In genomic region chr18:45416168-45416567, GRCh38 we compare ENCODE assay signal across 17 cellular contexts.
DNase-seq lines count a peak whose midpoint lies in the region; ATAC-seq, FAIRE-seq and TF ChIP-seq lines count a peak whose summit lies in the region.
"Had no signal": no experiment of that assay in that cellular context is flagged by ENCODE, and none has a peak within 500 bp of the region (broad histone marks: within the 10 kb centered on the region; RNA-seq: fewer than 3 reads in every experiment).

No MANE protein-coding gene starts in this region.

- H3K9me3 Mint-ChIP-seq in naive thymus-derived CD8-positive, alpha-beta T cell, result peaks cover 0 to 2% (median 0%) of the 10 kb centered on the region in 9 donors

- DNase-seq in Jurkat, Clone E6-1 (ENCODE audit: low read depth, low spot score), result peak; percentile 8
- peak; percentile 74 for DNase-seq in NCI-H2196 (lab: John Stamatoyannopoulos, UW; ENCODE audit: unreplicated experiment)
- DNase-seq in cerebellum (ENCODE audit: low spot score), result peak; percentile 4
- peak; percentile 64 for DNase-seq in renal cortical epithelial cell (ENCODE audit: low read depth)
- no peak for DNase-seq in H54 (ENCODE audit: insufficient read length, low spot score)
- no peak for DNase-seq in NOMO-1 treated with DMSO at 0.1 percent for 48 hours (lab: John Stamatoyannopoulos, UW; ENCODE audit: unreplicated experiment)
- DNase-seq in GM10266 (ENCODE audit: extremely low spot score), result no peak
- DNase-seq in naive thymus-derived CD8-positive, alpha-beta T cell, result no peak
- DNase-seq: activated T-cell treated with anti-CD3 and anti-CD28 coated beads for 4 hours, DND-41, IMR-90, PC-9, psoas muscle, tibial artery had no signal

- ATAC-seq in naive thymus-derived CD8-positive, alpha-beta T cell, result no peak
- ATAC-seq: psoas muscle had no signal

- FAIRE-seq in H54 (lab: Jason Lieb, UNC), result no peak
- FAIRE-seq: GM18507, TTC549 had no signal

- TF ChIP-seq CTCF in GM10266 (IDR thresholded peaks at IDR 0.05; ENCODE audit: control insufficient read depth, insufficient read depth, low read depth, missing control alignments), result no peak

- H3K36me3 Mint-ChIP-seq in naive thymus-derived CD8-positive, alpha-beta T cell, result no peaks in the 10 kb centered on the region

- peaks cover 0 to 9% (median 0%) of the 10 kb centered on the region in 5 donors for H3K27me3 Mint-ChIP-seq in naive thymus-derived CD8-positive, alpha-beta T cell

- POLR2A ChIA-PET in naive thymus-derived CD8-positive, alpha-beta T cell (lab: Charles Lee), result no interaction called here

- no peak overlapping the region for H3K4me3 Mint-ChIP-seq in naive thymus-derived CD8-positive, alpha-beta T cell

- H3K27ac Mint-ChIP-seq in naive thymus-derived CD8-positive, alpha-beta T cell, result no peak overlapping the region

- TF ChIP-seq POLR2A in H54 (IDR thresholded peaks at IDR 0.05; ENCODE audit: low read depth, low read length), result no peak

- H3K4me1 Mint-ChIP-seq in naive thymus-derived CD8-positive, alpha-beta T cell, result no peaks in the 10 kb centered on the region

- no peak overlapping the region for H3K4me3 ChIP-seq in Jurkat, Clone E6-1 (ENCODE audit: low read length)
- H3K4me3 ChIP-seq: cardiac muscle cell, PC-9, psoas muscle, tibial artery had no signal

Comparison
In these comparisons a context has a peak if more than half of its experiments do, and no peak if none do; other contexts are left out.
1. DNase-seq: peak in Jurkat, Clone E6-1 (single experiment), NCI-H2196 (single experiment), cerebellum (single experiment) and renal cortical epithelial cell (single experiment); none in H54 (single experiment), NOMO-1 treated with DMSO at 0.1 percent for 48 hours (single experiment), GM10266 (single experiment) and naive thymus-derived CD8-positive, alpha-beta T cell (0 of 10).